Comparison of ENCODE assay signal across 29 cellular contexts in the genomic region with DNA sequence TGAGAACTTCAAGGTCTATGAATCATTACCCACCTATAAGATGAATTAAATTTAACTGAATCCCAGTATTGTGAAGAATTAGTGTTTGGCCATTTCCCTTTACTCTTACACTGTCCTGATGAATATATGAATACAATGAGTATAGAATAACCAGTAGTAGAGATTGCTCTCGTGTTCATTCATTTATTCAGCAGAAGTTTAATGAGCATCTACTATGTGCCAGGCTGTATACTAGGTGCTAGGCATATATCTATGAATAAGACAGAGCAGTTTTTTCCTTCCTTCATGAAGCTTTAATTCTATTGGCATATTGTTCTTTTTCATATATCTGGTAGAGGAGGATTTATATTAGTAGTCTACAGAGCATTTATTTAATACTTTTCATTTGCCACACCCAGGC.
"Had no signal": no experiment of that assay in that cellular context is flagged by ENCODE, and none has a peak within 500 bp of the region (broad histone marks: within the 10 kb centered on the region; RNA-seq: fewer than 3 reads in every experiment).

No MANE protein-coding gene starts in this region.

- H3K27ac ChIP-seq: adrenal gland, body of pancreas, epithelial cell of prostate, esophagus squamous epithelium, gastroesophageal sphincter had no signal

- H3K4me3 ChIP-seq: adrenal gland, body of pancreas, esophagus squamous epithelium, gastroesophageal sphincter, heart right ventricle had no signal

- H3K27me3 ChIP-seq: adrenal gland, body of pancreas, esophagus squamous epithelium, gastroesophageal sphincter, heart right ventricle had no signal

- ATAC-seq: activated CD4-positive, alpha-beta T cell treated with anti-CD3 and anti-CD28 coated beads for 36 hours; activated CD8-positive, alpha-beta T cell treated with anti-CD3 and anti-CD28 coated beads, Interleukin-2, amount 10 ng/mL, durations not matched to agents 7 days and 5 days; activated naive CD8-positive, alpha-beta T cell treated with anti-CD3 and anti-CD28 coated beads, Interleukin-2, amount 50 U/mL, for 24 hours; activated T-cell treated with anti-CD3 and anti-CD28 coated beads, Interleukin-2, amount 50 U/mL, for 4 hours; body of pancreas; effector memory CD8-positive, alpha-beta T cell; gastroesophageal sphincter; T-helper 17 cell had no signal

- H3K9me3 ChIP-seq: adrenal gland, body of pancreas, esophagus squamous epithelium, gastroesophageal sphincter, heart right ventricle had no signal

- FAIRE-seq: colon had no signal

- DNase-seq: activated CD4-positive, alpha-beta memory T cell treated with anti-CD3 and anti-CD28 coated beads for 36 hours; activated CD4-positive, alpha-beta T cell treated with anti-CD3 and anti-CD28 coated beads for 36 hours; activated CD4-positive, alpha-beta T cell treated with anti-CD3 and anti-CD28 coated beads, Interleukin-2, amount 10 ng/mL, durations not matched to agents 24 days and 14 days; activated CD4-positive, CD25-positive, alpha-beta regulatory T cell; activated CD4-positive, CD25-positive, alpha-beta regulatory T cell treated with anti-CD3 and anti-CD28 coated beads, Interleukin-2, amount 50 U/mL, for 72 hours; activated CD8-positive, alpha-beta memory T cell treated with anti-CD3 and anti-CD28 coated beads, Interleukin-2, amount 50 U/mL, for 48 hours; activated CD8-positive, alpha-beta T cell treated with anti-CD3 and anti-CD28 coated beads, Interleukin-2, amount 10 ng/mL, durations not matched to agents 7 days and 5 days; activated effector memory CD4-positive, alpha-beta T cell treated with anti-CD3 and anti-CD28 coated beads, Interleukin-2, amount 50 U/mL, for 16 hours; activated naive CD4-positive, alpha-beta T cell treated with anti-CD3 and anti-CD28 coated beads for 36 hours; activated naive CD8-positive, alpha-beta T cell treated with anti-CD3 and anti-CD28 coated beads for 36 hours; activated naive CD8-positive, alpha-beta T cell treated with anti-CD3 and anti-CD28 coated beads, Interleukin-2, amount 50 U/mL, for 24 hours; activated T-cell treated with anti-CD3 and anti-CD28 coated beads, Interleukin-2, amount 50 U/mL, for 4 hours; adrenal gland; amygdala; aorta; body of pancreas; caudate nucleus; cortex of kidney; dermis blood vessel endothelial cell; effector CD4-positive, alpha-beta T cell; effector memory CD8-positive, alpha-beta T cell; esophagus squamous epithelium; foreskin melanocyte; heart right ventricle; T-helper 1 cell; T-helper 17 cell had no signal
